In the genomic region with DNA sequence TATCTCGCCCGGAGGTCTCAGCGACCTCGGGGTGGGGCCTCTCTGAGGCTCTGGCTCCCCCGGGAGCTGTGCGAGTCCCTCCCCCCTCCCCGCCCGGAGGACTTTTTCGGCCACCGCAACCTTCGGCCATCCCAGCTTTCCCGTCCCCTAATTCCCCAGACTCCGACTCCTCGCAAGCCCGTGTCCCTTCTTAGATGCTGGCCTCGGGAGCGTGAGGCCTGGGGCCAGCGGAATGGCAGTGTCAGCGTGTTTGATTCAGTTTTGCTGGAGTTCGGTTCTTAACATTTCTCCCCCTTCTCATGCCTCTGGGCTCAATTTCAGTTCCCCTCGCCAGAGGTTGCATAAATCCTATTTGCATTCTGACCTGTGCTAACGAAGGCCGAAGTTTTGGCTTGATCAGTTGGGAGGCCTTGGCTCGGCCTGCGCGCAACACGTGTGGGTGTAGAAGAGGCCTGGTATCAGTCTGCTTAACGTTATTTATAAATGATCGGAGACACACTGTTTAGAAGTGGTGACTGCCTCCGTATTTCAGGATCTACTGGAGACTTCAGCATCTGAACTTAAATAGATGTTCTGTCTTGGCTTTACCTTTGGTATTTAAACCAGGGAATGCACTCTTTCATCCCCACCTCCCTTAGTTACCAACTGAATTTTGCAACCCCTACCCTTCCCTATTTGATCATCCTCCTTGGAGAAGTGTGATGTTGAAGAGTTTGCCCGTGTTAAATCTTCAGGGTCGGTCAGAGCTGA, we compare ENCODE assay signal across 8 cellular contexts. TPM values are rescaled to one million over a fixed set of nuclear protein-coding genes. Genes with fewer than 3 reads are reported as not detected.
A peak's percentile ranks its signal among the peaks of the same experiment; 100 is the strongest.
DNase-seq lines count a peak whose midpoint lies in the region; ATAC-seq and TF ChIP-seq lines count a peak whose summit lies in the region.

No MANE protein-coding gene starts in this region.

- H3K27ac ChIP-seq in BLaER1 treated with 17β-estradiol and CSF1 and Interleukin-3, amounts not matched to agents 10 nM and 100 nM: peak overlapping the region; percentile 89 to 98 (median 96)
- peak overlapping the region; percentile 76 for H3K27ac ChIP-seq in HUES48 (ENCODE audit: low read depth, low read length)
- H3K27ac ChIP-seq in suprapubic skin: peak overlapping the region; percentile 87

- peaks cover 49 to 59% (median 55%) of the 10 kb centered on the region in 10 experiments for H3K4me1 ChIP-seq in BLaER1 treated with 17β-estradiol and CSF1 and Interleukin-3, amounts not matched to agents 10 nM and 100 nM
- peaks cover 11% of the 10 kb centered on the region; the same call in 1 of the 2 replicates for H3K4me1 ChIP-seq in HUES48 (ENCODE audit: control insufficient read depth, insufficient read depth, low read length)
- H3K4me1 ChIP-seq in mucosa of descending colon (ENCODE audit: low read depth): peaks cover 18% of the 10 kb centered on the region
- H3K4me1 ChIP-seq in suprapubic skin: peaks cover 46% of the 10 kb centered on the region

- H3K4me2 ChIP-seq in BLaER1 treated with 17β-estradiol and CSF1 and Interleukin-3, amounts not matched to agents 10 nM and 100 nM: peak overlapping the region; percentile 73 to 97 (median 85)

- peaks cover 48 to 56% (median 51%) of the 10 kb centered on the region in 11 experiments; a peak in 21 of 22 replicates for H4K20me1 ChIP-seq in BLaER1 treated with 17β-estradiol and CSF1 and Interleukin-3, amounts not matched to agents 10 nM and 100 nM

- peak overlapping the region; percentile 77 to 93 (median 86) for H3K4me3 ChIP-seq in BLaER1 treated with 17β-estradiol and CSF1 and Interleukin-3, amounts not matched to agents 10 nM and 100 nM
- peak overlapping the region; percentile 90 for H3K4me3 ChIP-seq in HUES48 (ENCODE audit: low read depth, low read length)
- peak overlapping the region; percentile 86 for H3K4me3 ChIP-seq in epithelial cell of proximal tubule (ENCODE audit: low read depth, low read length)
- H3K4me3 ChIP-seq in mucosa of descending colon: peak overlapping the region; percentile 58
- H3K4me3 ChIP-seq in suprapubic skin: peak overlapping the region; percentile 86

- H3K9ac ChIP-seq in BLaER1 treated with 17β-estradiol and CSF1 and Interleukin-3, amounts not matched to agents 10 nM and 100 nM: peak overlapping the region; percentile 90 to 99 (median 97)
- H3K9ac ChIP-seq in HUES48 (ENCODE audit: low read depth, low read length): peak overlapping the region; percentile 92

- intact Hi-C loops in mucosa of descending colon (cut with DNase I, micrococcal nuclease): no loop called here

- peak; percentile 18 for DNase-seq in activated CD4-positive, alpha-beta T cell treated with anti-CD3 and anti-CD28 coated beads, Interleukin-2, amount 50 U/mL, for 1 hour
- DNase-seq in epithelial cell of proximal tubule (ENCODE audit: low read depth) (no peak), mucosa of descending colon (peak; percentile 39 to 67 (median 52)), suprapubic skin (ENCODE audit: low spot score in 2 of 2) (peak; percentile 73 to 82)
- no peak for DNase-seq in central memory CD4-positive, alpha-beta T cell

- H3K9me3 ChIP-seq in BLaER1 treated with 17β-estradiol and CSF1 and Interleukin-3, amounts not matched to agents 10 nM and 100 nM (replicated peaks in 1 of 11): no peaks in the 10 kb centered on the region
- no peaks in the 10 kb centered on the region for H3K9me3 ChIP-seq in HUES48 (ENCODE audit: control insufficient read depth, insufficient read depth, low read length)
- H3K9me3 ChIP-seq in mucosa of descending colon: no peaks in the 10 kb centered on the region
- H3K9me3 ChIP-seq in suprapubic skin: no peaks in the 10 kb centered on the region

- WGBS in suprapubic skin: under 1% methylated on average over 32 of the region's 32 CpGs

- no peak for TF ChIP-seq EP300 in suprapubic skin (IDR thresholded peaks at IDR 0.05)

- TF ChIP-seq POLR2A in suprapubic skin (IDR thresholded peaks at IDR 0.05): no peak

- no peaks in the 10 kb centered on the region for H3K27me3 ChIP-seq in BLaER1 treated with 17β-estradiol and CSF1 and Interleukin-3, amounts not matched to agents 10 nM and 100 nM
- H3K27me3 ChIP-seq in HUES48 (ENCODE audit: control insufficient read depth, insufficient read depth, low read length) (no peaks in the 10 kb centered on the region), suprapubic skin (no peaks in the 10 kb centered on the region)

- H3K36me3 ChIP-seq in BLaER1 treated with 17β-estradiol and CSF1 and Interleukin-3, amounts not matched to agents 10 nM and 100 nM: peaks cover 40 to 51% (median 47%) of the 10 kb centered on the region in 11 experiments
- H3K36me3 ChIP-seq in HUES48 (ENCODE audit: control insufficient read depth, insufficient read depth, low read length): peaks cover 48% of the 10 kb centered on the region
- H3K36me3 ChIP-seq in mucosa of descending colon (ENCODE audit: low read depth): no peaks in the 10 kb centered on the region
- peaks cover 27% of the 10 kb centered on the region for H3K36me3 ChIP-seq in suprapubic skin

- ATAC-seq in mucosa of descending colon: peak; percentile 0
- ATAC-seq in GM18867 (IDR thresholded peaks at IDR 0.05; ENCODE audit: unreplicated experiment): no peak

- TF ChIP-seq CTCF in epithelial cell of proximal tubule (conservative IDR thresholded peaks at IDR 0.05; ENCODE audit: low read depth, low read length) (no peak), mucosa of descending colon (IDR thresholded peaks at IDR 0.05) (no peak), suprapubic skin (IDR thresholded peaks at IDR 0.05) (no peak)

RNA-seq across cellular contexts. Expression of a gene that starts 0.8 kb away (rescaled TPM):
- total RNA-seq in epithelial cell of proximal tubule: 472 and 606 TPM in 2 replicates
- total RNA-seq in mucosa of descending colon: 100 to 1,000 TPM; 423 to 471 (median 461) TPM
- 100 to 1,000 TPM; 138 to 156 (median 141) TPM for total RNA-seq in suprapubic skin

RNA-seq across cellular contexts. Expression of a gene that starts 34.7 kb away (rescaled TPM):
- 18.9 and 29.4 TPM in 2 replicates for total RNA-seq in epithelial cell of proximal tubule
- 10 to 100 TPM; 23.5 to 29.2 (median 27.7) TPM for total RNA-seq in mucosa of descending colon
- total RNA-seq in suprapubic skin: 10 to 100 TPM; 23.4 to 42.2 (median 24.2) TPM

Comparison
In these comparisons a context has a peak if more than half of its experiments do, and no peak if none do; other contexts are left out.
1. DNase-seq: peak in activated CD4-positive, alpha-beta T cell treated with anti-CD3 and anti-CD28 coated beads, Interleukin-2, amount 50 U/mL, for 1 hour (single experiment), mucosa of descending colon (3 of 3) and suprapubic skin (2 of 2); none in epithelial cell of proximal tubule (single experiment) and central memory CD4-positive, alpha-beta T cell (single experiment).
2. Peak in every context shown above with its lines, with median percentiles within 50 percentile points of each other: H3K27ac ChIP-seq and H3K4me3 ChIP-seq.